ENCODE assay signal across 11 cellular contexts in genomic region chr7:155877167-155877566, GRCh38.
"Had no signal": no experiment of that assay in that cellular context is flagged by ENCODE, and none has a peak within 500 bp of the region (broad histone marks: within the 10 kb centered on the region; RNA-seq: fewer than 3 reads in every experiment).

No MANE protein-coding gene starts in this region.

- ATAC-seq: GM23338, HCT116 had no signal

- FAIRE-seq: H1, H54 had no signal

- H3K9me3 ChIP-seq: HAP-1 had no signal

- H3K4me2 ChIP-seq: GM23338 had no signal

- H3K4me3 ChIP-seq: GM23248, GM23338, HAP-1 had no signal

- DNase-seq: GM23248, GOT3, H7, H9, HCEC 1CT, HFFc6 had no signal

- H3K4me1 ChIP-seq: HAP-1 had no signal

- H3K9ac ChIP-seq: GM23248 had no signal

- H3K27ac ChIP-seq: GM23248 had no signal

- H3K36me3 ChIP-seq: HAP-1 had no signal

- H2AFZ ChIP-seq: GM23248, GM23338 had no signal
